In the genomic region with DNA sequence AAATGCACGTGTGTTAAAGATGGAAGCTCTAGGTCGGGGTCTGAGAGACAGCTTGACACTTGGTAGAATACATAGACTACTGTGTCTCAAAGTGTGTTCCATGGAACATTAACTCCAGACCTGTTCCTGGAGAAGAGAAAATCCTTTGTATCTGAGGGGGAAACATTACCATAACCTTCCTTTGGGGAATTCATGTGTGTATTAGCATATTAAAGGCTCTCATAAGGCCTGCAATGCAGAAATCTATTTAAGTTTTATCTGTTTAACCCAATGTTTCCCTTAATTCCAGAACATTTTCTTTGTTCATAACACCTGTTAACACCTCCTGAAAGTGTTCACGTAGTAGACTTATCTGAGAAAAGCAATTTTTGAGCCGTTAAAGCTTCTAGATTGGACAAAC, we compare ENCODE assay signal across 10 cellular contexts.
DNase-seq lines count a peak whose midpoint lies in the region; ATAC-seq and TF ChIP-seq lines count a peak whose summit lies in the region.
"Had no signal": no experiment of that assay in that cellular context is flagged by ENCODE, and none has a peak within 500 bp of the region (broad histone marks: within the 10 kb centered on the region; RNA-seq: fewer than 3 reads in every experiment).

No MANE protein-coding gene starts in this region.

- H3K4me3 ChIP-seq in right atrium auricular region, result no peak overlapping the region
- H3K4me3 ChIP-seq in esophagus (ENCODE audit: low read depth in 1 of 2, low read length in 2 of 2), result no peak overlapping the region
- H3K4me3 ChIP-seq in prostate gland, result no peak overlapping the region
- no peak overlapping the region for H3K4me3 ChIP-seq in mucosa of descending colon
- no peak overlapping the region for H3K4me3 ChIP-seq in Karpas-422 (ENCODE audit: low read length)

- H2AFZ ChIP-seq in Karpas-422 (ENCODE audit: low read length), result no peak overlapping the region

- H3K9ac ChIP-seq in Karpas-422 (ENCODE audit: low read length), result no peak overlapping the region

- H3K9me3 ChIP-seq in right atrium auricular region (no peaks in the 10 kb centered on the region), esophagus (ENCODE audit: control insufficient read depth in 2 of 2, insufficient read depth in 1 of 2, low read depth in 1 of 2, low read length in 1 of 2) (no peaks in the 10 kb centered on the region), prostate gland (no peaks in the 10 kb centered on the region), mucosa of descending colon (no peaks in the 10 kb centered on the region), Karpas-422 (ENCODE audit: low read length) (no peaks in the 10 kb centered on the region)

- ATAC-seq in mucosa of descending colon, result no peak

- intact Hi-C loops in cardiac septum (cut with DNase I) (loop anchor here (2.0 to 10.0 kb wide), 3 partner anchors 39 to 299 kb away; partner anchors contain the start of genes SPDYA and WDR43), prostate gland (cut with DNase I) (loop anchor here (2.0 to 5.0 kb wide), 2 partner anchors 42 to 157 kb away; no protein-coding TSS in a partner anchor), mucosa of descending colon (cut with DNase I, micrococcal nuclease) (loop anchor here (10.0 kb wide), 1 partner anchor 159 kb away; the partner anchor contains the start of gene PPP1CB (in 2 of the 2))

- no peaks in the 10 kb centered on the region for H4K20me1 ChIP-seq in Karpas-422 (ENCODE audit: insufficient read depth, low read depth, low read length)

- H3K4me1 ChIP-seq in right atrium auricular region (peaks cover 3 to 38% of the 10 kb centered on the region in 2 donors), esophagus (ENCODE audit: control insufficient read depth in 2 of 2, insufficient read depth in 2 of 2, low read length in 1 of 2) (peaks cover 3 to 7% of the 10 kb centered on the region in 2 donors), prostate gland (replicated peaks) (peaks cover 2% of the 10 kb centered on the region), mucosa of descending colon (ENCODE audit: low read depth) (peaks cover 11% of the 10 kb centered on the region), Karpas-422 (ENCODE audit: low read length) (no peaks in the 10 kb centered on the region)

- H3K27ac ChIP-seq in right atrium auricular region, result peak overlapping the region; percentile 84 to 93
- peak overlapping the region; percentile 84 to 95 for H3K27ac ChIP-seq in esophagus (ENCODE audit: low read depth in 2 of 2, low read length in 1 of 2)
- H3K27ac ChIP-seq in prostate gland, result peak overlapping the region; percentile 80 to 89
- no peak overlapping the region for H3K27ac ChIP-seq in Karpas-422 (ENCODE audit: low read length)

- no peaks in the 10 kb centered on the region for H3K27me3 ChIP-seq in right atrium auricular region
- no peaks in the 10 kb centered on the region for H3K27me3 ChIP-seq in esophagus (ENCODE audit: control insufficient read depth in 1 of 2, insufficient read depth in 2 of 2, low read length in 2 of 2)
- H3K27me3 ChIP-seq in prostate gland (replicated peaks; ENCODE audit: insufficient read depth), result no peaks in the 10 kb centered on the region
- H3K27me3 ChIP-seq in Karpas-422 (ENCODE audit: low read length), result no peaks in the 10 kb centered on the region

- DNase-seq in right atrium auricular region (ENCODE audit: low spot score), result no peak
- no peak for DNase-seq in cardiac septum (ENCODE audit: low spot score)
- no peak for DNase-seq in prostate gland (ENCODE audit: low spot score)
- DNase-seq in GM19240 (ENCODE audit: insufficient read length, low spot score), result no peak
- DNase-seq in mucosa of descending colon, result no peak
- DNase-seq in HUDEP-2 (lab: John Stamatoyannopoulos, UW; ENCODE audit: unreplicated experiment in 76 of 76), result no peak
- no peak for DNase-seq in Karpas-422
- DNase-seq: H9, MV-4-11 had no signal

- no peaks in the 10 kb centered on the region for H3K79me2 ChIP-seq in Karpas-422 (ENCODE audit: low read length)

- H3K36me3 ChIP-seq in right atrium auricular region (no peaks in the 10 kb centered on the region), esophagus (ENCODE audit: control insufficient read depth in 2 of 2, insufficient read depth in 2 of 2, low read length in 1 of 2) (no peaks in the 10 kb centered on the region), prostate gland (no peaks in the 10 kb centered on the region), mucosa of descending colon (ENCODE audit: low read depth) (no peaks in the 10 kb centered on the region), Karpas-422 (ENCODE audit: insufficient read depth, low read length) (no peaks in the 10 kb centered on the region)

- TF ChIP-seq POLR2A in prostate gland (IDR thresholded peaks at IDR 0.05), result no peak

- WGBS in esophagus, 2 donors, result 87 to 88% methylated on average over 4 of the region's 4 CpGs
- 89% methylated on average over 4 of the region's 4 CpGs for WGBS in prostate gland

- H3K4me2 ChIP-seq in Karpas-422 (ENCODE audit: low read depth, low read length, poor library complexity, severe bottlenecking), result no peak overlapping the region

- TF ChIP-seq CTCF in right atrium auricular region (IDR thresholded peaks at IDR 0.05), result no peak
- TF ChIP-seq CTCF in prostate gland (IDR thresholded peaks at IDR 0.05), result no peak
- no peak for TF ChIP-seq CTCF in mucosa of descending colon (IDR thresholded peaks at IDR 0.05)

- H3K9me2 ChIP-seq in Karpas-422 (replicated peaks; ENCODE audit: insufficient read depth, low read length), result no peaks in the 10 kb centered on the region
